15 cellular contexts compared by ENCODE assay signal in the genomic region with DNA sequence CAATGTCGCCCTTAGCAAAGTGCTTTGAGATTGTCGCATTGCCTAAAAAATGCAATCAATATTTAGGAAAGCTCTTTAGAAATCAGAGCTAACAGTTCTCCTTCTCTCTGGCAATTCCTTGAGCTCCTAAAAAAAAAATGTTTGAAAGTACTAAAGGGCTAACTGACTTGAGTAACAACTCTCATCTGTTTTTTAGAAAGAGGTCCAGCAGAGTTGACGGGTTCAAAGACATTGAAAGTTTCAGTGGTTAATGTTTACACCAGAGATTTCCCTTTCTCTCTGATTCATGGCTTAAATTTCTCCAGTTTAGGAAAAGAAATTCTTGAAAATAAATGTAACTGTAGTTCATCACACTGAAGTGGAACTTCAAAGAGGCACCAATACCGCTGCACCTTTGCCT. TPM values are rescaled to one million over a fixed set of nuclear protein-coding genes. Genes with fewer than 3 reads are reported as not detected.
"Had no signal": no experiment of that assay in that cellular context is flagged by ENCODE, and none has a peak within 500 bp of the region (broad histone marks: within the 10 kb centered on the region; RNA-seq: fewer than 3 reads in every experiment).

No MANE protein-coding gene starts in this region.

RNA-seq across cellular contexts. Expression of gene DAZ2, which starts 8.7 kb away (rescaled TPM):
- total RNA-seq: activated B cell treated with CpG ODN at 0.5 μM for 24 hours; activated CD4-positive, alpha-beta memory T cell treated with anti-CD3 and anti-CD28 coated beads for 36 hours; activated CD4-positive, alpha-beta memory T cell treated with anti-CD3 and anti-CD28 coated beads, Interleukin-2, amount 10 ng/mL, durations not matched to agents 7 days and 5 days; activated CD4-positive, alpha-beta T cell treated with anti-CD3 and anti-CD28 coated beads for 36 hours; activated CD4-positive, alpha-beta T cell treated with anti-CD3 and anti-CD28 coated beads, Interleukin-2, amount 10 ng/mL, durations not matched to agents 24 days and 14 days; activated CD4-positive, alpha-beta T cell treated with anti-CD3 and anti-CD28 coated beads, Interleukin-2, amount 10 ng/mL, durations not matched to agents 7 days and 5 days; activated CD8-positive, alpha-beta memory T cell treated with anti-CD3 and anti-CD28 coated beads for 36 hours; activated CD8-positive, alpha-beta memory T cell treated with anti-CD3 and anti-CD28 coated beads, Interleukin-2, amount 10 ng/mL, durations not matched to agents 7 days and 5 days; activated CD8-positive, alpha-beta T cell treated with anti-CD3 and anti-CD28 coated beads for 36 hours; activated CD8-positive, alpha-beta T cell treated with anti-CD3 and anti-CD28 coated beads, Interleukin-2, amount 10 ng/mL, durations not matched to agents 7 days and 5 days; T-cell; T-helper 1 cell treated with Interleukin-12 subunit alpha and Interleukin-12 subunit beta and Interleukin-4 antibody, amounts not matched to agents 30 ng/mL and 1 ng/mL, for 36 hours; T-helper 17 cell; T-helper 2 cell treated with Interferon-gamma antibody and Interleukin-4, amounts not matched to agents 100 ng/mL and 5 ng/mL, for 36 hours; WTC11 had no signal

RNA-seq across cellular contexts. Expression of gene DAZ1, which starts 11.9 kb away (rescaled TPM):
- total RNA-seq: activated B cell treated with CpG ODN at 0.5 μM for 24 hours; activated CD4-positive, alpha-beta memory T cell treated with anti-CD3 and anti-CD28 coated beads for 36 hours; activated CD4-positive, alpha-beta memory T cell treated with anti-CD3 and anti-CD28 coated beads, Interleukin-2, amount 10 ng/mL, durations not matched to agents 7 days and 5 days; activated CD4-positive, alpha-beta T cell treated with anti-CD3 and anti-CD28 coated beads for 36 hours; activated CD4-positive, alpha-beta T cell treated with anti-CD3 and anti-CD28 coated beads, Interleukin-2, amount 10 ng/mL, durations not matched to agents 24 days and 14 days; activated CD4-positive, alpha-beta T cell treated with anti-CD3 and anti-CD28 coated beads, Interleukin-2, amount 10 ng/mL, durations not matched to agents 7 days and 5 days; activated CD8-positive, alpha-beta memory T cell treated with anti-CD3 and anti-CD28 coated beads for 36 hours; activated CD8-positive, alpha-beta memory T cell treated with anti-CD3 and anti-CD28 coated beads, Interleukin-2, amount 10 ng/mL, durations not matched to agents 7 days and 5 days; activated CD8-positive, alpha-beta T cell treated with anti-CD3 and anti-CD28 coated beads for 36 hours; activated CD8-positive, alpha-beta T cell treated with anti-CD3 and anti-CD28 coated beads, Interleukin-2, amount 10 ng/mL, durations not matched to agents 7 days and 5 days; T-cell; T-helper 1 cell treated with Interleukin-12 subunit alpha and Interleukin-12 subunit beta and Interleukin-4 antibody, amounts not matched to agents 30 ng/mL and 1 ng/mL, for 36 hours; T-helper 17 cell; T-helper 2 cell treated with Interferon-gamma antibody and Interleukin-4, amounts not matched to agents 100 ng/mL and 5 ng/mL, for 36 hours; WTC11 had no signal
